Comparison of ENCODE assay signal across 18 cellular contexts in the genomic region with DNA sequence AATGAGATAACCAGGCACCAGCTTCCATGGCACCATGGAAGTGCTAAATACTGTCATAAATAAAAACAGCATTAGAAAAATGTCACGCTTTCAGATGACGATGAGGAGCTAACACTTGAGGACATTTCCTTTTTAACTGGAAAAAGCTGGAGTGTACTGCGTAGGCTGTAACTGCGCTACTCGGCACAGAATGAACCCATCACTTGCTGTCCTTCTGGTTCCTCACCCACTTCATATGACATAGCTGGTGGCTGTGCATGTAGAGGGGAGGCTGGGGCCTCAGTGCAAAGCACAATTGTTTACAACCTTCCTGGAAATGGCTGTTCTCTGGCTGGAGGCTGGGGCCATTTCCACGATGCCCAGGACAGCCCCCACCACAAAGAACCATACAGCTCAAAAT. TPM values are rescaled to one million over a fixed set of nuclear protein-coding genes. Genes with fewer than 3 reads are reported as not detected.
DNase-seq lines count a peak whose midpoint lies in the region; ATAC-seq and TF ChIP-seq lines count a peak whose summit lies in the region.
"Had no signal": no experiment of that assay in that cellular context is flagged by ENCODE, and none has a peak within 500 bp of the region (broad histone marks: within the 10 kb centered on the region; RNA-seq: fewer than 3 reads in every experiment).

No MANE protein-coding gene starts in this region.

- H3K9me3 Mint-ChIP-seq in endodermal cell (peaks cover 7% of the 10 kb centered on the region), progenitor cell of endocrine pancreas (ENCODE audit: low read depth) (no peaks in the 10 kb centered on the region)
- H3K9me3 Mint-ChIP-seq: CD4-positive, alpha-beta T cell had no signal

- H3K27me3 Mint-ChIP-seq in endodermal cell (ENCODE audit: insufficient read depth) (no peaks in the 10 kb centered on the region), progenitor cell of endocrine pancreas (no peaks in the 10 kb centered on the region)
- H3K27me3 Mint-ChIP-seq: CD4-positive, alpha-beta T cell had no signal

- WGBS in endodermal cell (ENCODE audit: insufficient coverage in 1 of 2, insufficient read length in 1 of 2), 2 experiments = 92 to 97% methylated on average over 5 to 6 of the region's 6 CpGs

- no peaks in the 10 kb centered on the region for H3K9me3 ChIP-seq in right atrium auricular region
- H3K9me3 ChIP-seq in endodermal cell (ENCODE audit: control insufficient read depth, low read length) = no peaks in the 10 kb centered on the region

- H3K27ac Mint-ChIP-seq in endodermal cell (no peak overlapping the region), progenitor cell of endocrine pancreas (peak overlapping the region; percentile 63)
- H3K27ac Mint-ChIP-seq: CD4-positive, alpha-beta T cell had no signal

- no peaks in the 10 kb centered on the region for H3K4me1 ChIP-seq in right atrium auricular region
- H3K4me1 ChIP-seq in endodermal cell (ENCODE audit: control insufficient read depth, insufficient read depth, low read length) = peaks cover 21% of the 10 kb centered on the region
- H3K4me1 ChIP-seq: BLaER1 treated with 17β-estradiol and CSF1 and Interleukin-3, amounts not matched to agents 10 nM and 100 nM had no signal

- H3K36me3 Mint-ChIP-seq in endodermal cell (ENCODE audit: low read depth) (peaks cover 14% of the 10 kb centered on the region), progenitor cell of endocrine pancreas (ENCODE audit: insufficient read depth) (peaks cover 10% of the 10 kb centered on the region)

- H3K4me3 ChIP-seq in right atrium auricular region = no peak overlapping the region
- H3K4me3 ChIP-seq in endodermal cell (ENCODE audit: low read length) = no peak overlapping the region
- H3K4me3 ChIP-seq: BLaER1 treated with 17β-estradiol and CSF1 and Interleukin-3, amounts not matched to agents 10 nM and 100 nM had no signal

- H3K4me3 Mint-ChIP-seq in endodermal cell = no peak overlapping the region
- no peak overlapping the region for H3K4me3 Mint-ChIP-seq in progenitor cell of endocrine pancreas (ENCODE audit: low read depth)
- H3K4me3 Mint-ChIP-seq: CD4-positive, alpha-beta T cell had no signal

- no peak overlapping the region for H3K27ac ChIP-seq in right atrium auricular region
- H3K27ac ChIP-seq in endodermal cell (ENCODE audit: low read depth, low read length) = no peak overlapping the region
- H3K27ac ChIP-seq: BLaER1 treated with 17β-estradiol and CSF1 and Interleukin-3, amounts not matched to agents 10 nM and 100 nM; HL-60 had no signal

- DNase-seq in left ventricle myocardium superior (no peak), right atrium auricular region (ENCODE audit: low spot score) (no peak), endodermal cell (peak; percentile 24), progenitor cell of endocrine pancreas (ENCODE audit: low spot score, unreplicated experiment) (no peak), GM19238 (ENCODE audit: insufficient read length, low spot score) (no peak), pons (ENCODE audit: low spot score) (no peak)
- no peak for DNase-seq in activated CD4-positive, CD25-positive, alpha-beta regulatory T cell treated with anti-CD3 and anti-CD28 coated beads, Interleukin-2, amount 50 U/mL, for 72 hours
- DNase-seq: CD4-positive, alpha-beta T cell; Karpas-422; NCI-H1436; NCI-H187; NCI-H2081 treated with DMSO at 0.1 percent for 48 hours; NCI-H2171; NCI-H524 treated with DMSO at 0.1 percent for 48 hours; NK-92 treated with Interleukin-12 subunit alpha and Interleukin-12 subunit beta, amount 100 ng/mL, for 24 hours had no signal

- H3K27me3 ChIP-seq in right atrium auricular region = no peaks in the 10 kb centered on the region
- H3K27me3 ChIP-seq in endodermal cell (ENCODE audit: control insufficient read depth, insufficient read depth, low read length, poor library complexity, severe bottlenecking) = no peaks in the 10 kb centered on the region
- H3K27me3 ChIP-seq: BLaER1 treated with 17β-estradiol and CSF1 and Interleukin-3, amounts not matched to agents 10 nM and 100 nM had no signal

- H3K4me1 Mint-ChIP-seq in endodermal cell (peaks cover 20% of the 10 kb centered on the region), progenitor cell of endocrine pancreas (ENCODE audit: low read depth) (peaks cover 17% of the 10 kb centered on the region)

- TF ChIP-seq CTCF in right atrium auricular region (IDR thresholded peaks at IDR 0.05) (no peak), endodermal cell (conservative IDR thresholded peaks at IDR 0.05) (no peak), progenitor cell of endocrine pancreas (IDR thresholded peaks at IDR 0.05; ENCODE audit: unreplicated experiment) (no peak)

- intact Hi-C loops in left ventricle myocardium superior (cut with micrococcal nuclease) = no loop called here

- ATAC-seq in left ventricle myocardium superior = peak; percentile 27
- ATAC-seq: HCT116 had no signal

- no peaks in the 10 kb centered on the region for H3K36me3 ChIP-seq in right atrium auricular region
- no peaks in the 10 kb centered on the region for H3K36me3 ChIP-seq in endodermal cell (ENCODE audit: control insufficient read depth, insufficient read depth, low read length)

- H3K9ac ChIP-seq in endodermal cell (ENCODE audit: extremely low read depth, low read length, poor library complexity, severe bottlenecking) = no peak overlapping the region
- H3K9ac ChIP-seq: BLaER1 treated with 17β-estradiol and CSF1 and Interleukin-3, amounts not matched to agents 10 nM and 100 nM had no signal

RNA-seq across cellular contexts. Expression of a gene that starts 55.7 kb away (rescaled TPM):
- total RNA-seq in left ventricle myocardium superior = 52.2 TPM
- total RNA-seq in right atrium auricular region = 10 to 100 TPM; 27.3 to 39.3 TPM
- 10 to 100 TPM; 30.9 to 43.3 TPM for total RNA-seq in endodermal cell
- polyA plus RNA-seq in endodermal cell (2013, experiment 1 of 2) = 95.2 TPM
- polyA plus RNA-seq in endodermal cell (2013, experiment 2 of 2) = 86.8 TPM
- 59.0 and 60.1 TPM in 2 replicates for total RNA-seq in progenitor cell of endocrine pancreas
